In the genomic region with DNA sequence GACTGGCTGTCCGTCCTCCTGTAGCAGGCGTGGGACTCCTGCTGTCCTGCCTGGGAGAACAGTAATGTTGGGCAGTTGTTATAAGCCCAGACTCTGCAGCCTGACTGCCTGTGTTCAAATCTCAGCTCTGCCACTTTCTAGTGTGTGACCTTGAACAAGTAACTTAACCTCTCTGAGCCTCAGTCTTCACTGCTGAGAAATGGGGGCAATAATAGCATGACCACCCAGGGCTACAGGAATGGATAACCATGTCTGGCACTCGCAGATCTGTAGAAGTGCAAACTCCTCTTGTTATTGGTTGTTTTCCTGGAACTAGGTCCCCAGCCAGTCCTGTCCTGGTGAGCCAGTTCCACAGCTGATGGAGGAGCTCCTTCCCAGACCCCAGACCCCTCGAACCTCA, we compare ENCODE assay signal across 37 cellular contexts.
"Had no signal": no experiment of that assay in that cellular context is flagged by ENCODE, and none has a peak within 500 bp of the region (broad histone marks: within the 10 kb centered on the region; RNA-seq: fewer than 3 reads in every experiment).

No MANE protein-coding gene starts in this region.

- ATAC-seq: activated CD8-positive, alpha-beta T cell treated with anti-CD3 and anti-CD28 coated beads for 36 hours; activated naive CD4-positive, alpha-beta T cell treated with anti-CD3 and anti-CD28 coated beads, Interleukin-2, amount 50 U/mL, for 72 hours; activated T-cell treated with anti-CD3 and anti-CD28 coated beads, Interleukin-2, amount 50 U/mL, for 4 hours; activated T-cell treated with anti-CD3 and anti-CD28 coated beads, Interleukin-2, amount 50 U/mL, for 72 hours; activated T-helper 17 cell treated with anti-CD3 and anti-CD28 coated beads, Interleukin-2, amount 50 U/mL, for 72 hours had no signal

- H3K4me1 Mint-ChIP-seq: activated B cell treated with CpG ODN at 0.5 μM for 24 hours; activated CD4-positive, alpha-beta T cell treated with anti-CD3 and anti-CD28 coated beads, Interleukin-2, amount 10 ng/mL, durations not matched to agents 24 days and 14 days; activated naive CD8-positive, alpha-beta T cell treated with anti-CD3 and anti-CD28 coated beads for 36 hours had no signal

- H3K4me1 ChIP-seq: adrenal gland had no signal

- H3K36me3 Mint-ChIP-seq: activated CD4-positive, alpha-beta memory T cell treated with anti-CD3 and anti-CD28 coated beads for 36 hours; activated naive CD4-positive, alpha-beta T cell treated with anti-CD3 and anti-CD28 coated beads, Interleukin-2, amount 50 U/mL, for 72 hours; activated naive CD8-positive, alpha-beta T cell treated with anti-CD3 and anti-CD28 coated beads for 36 hours; brain had no signal

- H3K27ac Mint-ChIP-seq: activated B cell treated with CpG ODN at 0.5 μM for 24 hours; activated CD4-positive, alpha-beta memory T cell treated with anti-CD3 and anti-CD28 coated beads for 36 hours; activated CD4-positive, alpha-beta T cell treated with anti-CD3 and anti-CD28 coated beads, Interleukin-2, amount 10 ng/mL, durations not matched to agents 24 days and 14 days; activated CD8-positive, alpha-beta T cell treated with anti-CD3 and anti-CD28 coated beads for 36 hours; activated naive CD4-positive, alpha-beta T cell treated with anti-CD3 and anti-CD28 coated beads for 36 hours; activated naive CD4-positive, alpha-beta T cell treated with anti-CD3 and anti-CD28 coated beads, Interleukin-2, amount 50 U/mL, for 72 hours; activated naive CD8-positive, alpha-beta T cell treated with anti-CD3 and anti-CD28 coated beads for 36 hours; activated T-cell treated with anti-CD3 and anti-CD28 coated beads, Interleukin-2, amount 50 U/mL, for 72 hours; activated T-helper 1 cell treated with anti-CD3 and anti-CD28 coated beads, Interleukin-12 subunit alpha, Interleukin-12 subunit beta, Interleukin-2, Interleukin-4 antibody, amounts not matched to agents 30 ng/mL and 10 ng/mL and 1 ng/mL, durations not matched to agents 14 hours and 24 hours and 36 hours; activated T-helper 17 cell treated with anti-CD3 and anti-CD28 coated beads, Interleukin-2, amount 50 U/mL, for 72 hours; T-helper 1 cell treated with Interleukin-12 subunit alpha and Interleukin-12 subunit beta and Interleukin-4 antibody, amounts not matched to agents 30 μg/mL and 1 μg/mL, for 36 hours; T-helper 2 cell treated with Interferon-gamma antibody and Interleukin-4, amounts not matched to agents 5 μg/mL and 100 μg/mL, for 36 hours had no signal

- H3K9me3 Mint-ChIP-seq: activated B cell treated with CpG ODN at 0.5 μM for 24 hours; activated CD4-positive, alpha-beta memory T cell treated with anti-CD3 and anti-CD28 coated beads for 36 hours; activated CD4-positive, alpha-beta T cell treated with anti-CD3 and anti-CD28 coated beads, Interleukin-2, amount 10 ng/mL, durations not matched to agents 24 days and 14 days; activated CD8-positive, alpha-beta T cell treated with anti-CD3 and anti-CD28 coated beads for 36 hours; activated naive CD4-positive, alpha-beta T cell treated with anti-CD3 and anti-CD28 coated beads for 36 hours; activated naive CD4-positive, alpha-beta T cell treated with anti-CD3 and anti-CD28 coated beads, Interleukin-2, amount 50 U/mL, for 72 hours; activated naive CD8-positive, alpha-beta T cell treated with anti-CD3 and anti-CD28 coated beads for 36 hours; activated T-cell treated with anti-CD3 and anti-CD28 coated beads, Interleukin-2, amount 50 U/mL, for 4 hours; activated T-cell treated with anti-CD3 and anti-CD28 coated beads, Interleukin-2, amount 50 U/mL, for 72 hours; activated T-helper 1 cell treated with anti-CD3 and anti-CD28 coated beads, Interleukin-12 subunit alpha, Interleukin-12 subunit beta, Interleukin-2, Interleukin-4 antibody, amounts not matched to agents 30 ng/mL and 10 ng/mL and 1 ng/mL, durations not matched to agents 14 hours and 24 hours and 36 hours; activated T-helper 17 cell treated with anti-CD3 and anti-CD28 coated beads, Interleukin-2, amount 50 U/mL, for 72 hours; central memory CD8-positive, alpha-beta T cell; T-helper 1 cell treated with Interleukin-12 subunit alpha and Interleukin-12 subunit beta and Interleukin-4 antibody, amounts not matched to agents 30 μg/mL and 1 μg/mL, for 36 hours; T-helper 2 cell treated with Interferon-gamma antibody and Interleukin-4, amounts not matched to agents 5 μg/mL and 100 μg/mL, for 36 hours had no signal

- FAIRE-seq: bronchial epithelial cell, TTC549 had no signal

- DNase-seq: activated B cell treated with CpG ODN at 0.5 μM for 24 hours; activated CD4-positive, alpha-beta memory T cell treated with anti-CD3 and anti-CD28 coated beads for 36 hours; activated CD4-positive, alpha-beta T cell treated with anti-CD3 and anti-CD28 coated beads for 4 hours; activated CD4-positive, alpha-beta T cell treated with anti-CD3 and anti-CD28 coated beads, Interleukin-2, amount 10 ng/mL, durations not matched to agents 24 days and 14 days; activated CD4-positive, alpha-beta T cell treated with anti-CD3 and anti-CD28 coated beads, Interleukin-2, amount 50 U/mL, for 1 hour; activated CD4-positive, alpha-beta T cell treated with anti-CD3 and anti-CD28 coated beads, Interleukin-2, amount 50 U/mL, for 4 hours; activated CD4-positive, CD25-positive, alpha-beta regulatory T cell treated with anti-CD3 and anti-CD28 coated beads, Interleukin-2, amount 50 U/mL, for 72 hours; activated CD8-positive, alpha-beta memory T cell treated with anti-CD3 and anti-CD28 coated beads, Interleukin-2, amount 50 U/mL, for 4 hours; activated CD8-positive, alpha-beta T cell treated with anti-CD3 and anti-CD28 coated beads for 36 hours; activated effector memory CD4-positive, alpha-beta T cell treated with anti-CD3 and anti-CD28 coated beads, Interleukin-2, amount 50 U/mL, for 16 hours; activated gamma-delta T cell treated with Interleukin-2 at 50 U/mL for 16 hours; activated naive CD4-positive, alpha-beta T cell; activated naive CD4-positive, alpha-beta T cell treated with anti-CD3 and anti-CD28 coated beads for 36 hours; activated naive CD4-positive, alpha-beta T cell treated with anti-CD3 and anti-CD28 coated beads, Interleukin-2, amount 50 U/mL, for 16 hours; activated naive CD8-positive, alpha-beta T cell treated with anti-CD3 and anti-CD28 coated beads for 36 hours; activated T-cell treated with anti-CD3 and anti-CD28 coated beads for 4 hours; activated T-cell treated with anti-CD3 and anti-CD28 coated beads, Interleukin-2, amount 50 U/mL, for 1 hour; activated T-cell treated with anti-CD3 and anti-CD28 coated beads, Interleukin-2, amount 50 U/mL, for 4 hours; activated T-cell treated with anti-CD3 and anti-CD28 coated beads, Interleukin-2, amount 50 U/mL, for 72 hours; adrenal gland; amniotic stem cell; aorta; cerebellar nuclear complex; T-helper 1 cell; T-helper 2 cell; T-helper 9 cell had no signal

- H3K4me3 ChIP-seq: adrenal gland, cardiac muscle cell had no signal

- H3K27me3 ChIP-seq: adrenal gland, cardiac muscle cell had no signal

- H3K36me3 ChIP-seq: adrenal gland, cardiac muscle cell had no signal

- H3K27me3 Mint-ChIP-seq: activated B cell treated with CpG ODN at 0.5 μM for 24 hours; activated CD4-positive, alpha-beta memory T cell treated with anti-CD3 and anti-CD28 coated beads for 36 hours; activated CD8-positive, alpha-beta T cell treated with anti-CD3 and anti-CD28 coated beads for 36 hours; activated naive CD8-positive, alpha-beta T cell treated with anti-CD3 and anti-CD28 coated beads for 36 hours; activated T-helper 17 cell treated with anti-CD3 and anti-CD28 coated beads, Interleukin-2, amount 50 U/mL, for 72 hours; brain; central memory CD8-positive, alpha-beta T cell had no signal

- H3K27ac ChIP-seq: adrenal gland, cardiac muscle cell, VCaP had no signal

- H3K4me3 Mint-ChIP-seq: activated B cell treated with CpG ODN at 0.5 μM for 24 hours; activated CD4-positive, alpha-beta memory T cell treated with anti-CD3 and anti-CD28 coated beads for 36 hours; activated CD4-positive, alpha-beta T cell treated with anti-CD3 and anti-CD28 coated beads, Interleukin-2, amount 10 ng/mL, durations not matched to agents 24 days and 14 days; activated CD8-positive, alpha-beta T cell treated with anti-CD3 and anti-CD28 coated beads for 36 hours; activated naive CD4-positive, alpha-beta T cell treated with anti-CD3 and anti-CD28 coated beads for 36 hours; activated naive CD8-positive, alpha-beta T cell treated with anti-CD3 and anti-CD28 coated beads for 36 hours; activated T-cell treated with anti-CD3 and anti-CD28 coated beads, Interleukin-2, amount 50 U/mL, for 4 hours; activated T-cell treated with anti-CD3 and anti-CD28 coated beads, Interleukin-2, amount 50 U/mL, for 72 hours; activated T-helper 1 cell treated with anti-CD3 and anti-CD28 coated beads, Interleukin-12 subunit alpha, Interleukin-12 subunit beta, Interleukin-2, Interleukin-4 antibody, amounts not matched to agents 30 ng/mL and 10 ng/mL and 1 ng/mL, durations not matched to agents 14 hours and 24 hours and 36 hours; activated T-helper 17 cell treated with anti-CD3 and anti-CD28 coated beads, Interleukin-2, amount 50 U/mL, for 72 hours; brain; central memory CD8-positive, alpha-beta T cell; T-helper 1 cell treated with Interleukin-12 subunit alpha and Interleukin-12 subunit beta and Interleukin-4 antibody, amounts not matched to agents 30 μg/mL and 1 μg/mL, for 36 hours; T-helper 2 cell treated with Interferon-gamma antibody and Interleukin-4, amounts not matched to agents 5 μg/mL and 100 μg/mL, for 36 hours had no signal

- H3K9me3 ChIP-seq: adrenal gland had no signal
